Comparison of ENCODE assay signal across 1 cellular context in the genomic region with DNA sequence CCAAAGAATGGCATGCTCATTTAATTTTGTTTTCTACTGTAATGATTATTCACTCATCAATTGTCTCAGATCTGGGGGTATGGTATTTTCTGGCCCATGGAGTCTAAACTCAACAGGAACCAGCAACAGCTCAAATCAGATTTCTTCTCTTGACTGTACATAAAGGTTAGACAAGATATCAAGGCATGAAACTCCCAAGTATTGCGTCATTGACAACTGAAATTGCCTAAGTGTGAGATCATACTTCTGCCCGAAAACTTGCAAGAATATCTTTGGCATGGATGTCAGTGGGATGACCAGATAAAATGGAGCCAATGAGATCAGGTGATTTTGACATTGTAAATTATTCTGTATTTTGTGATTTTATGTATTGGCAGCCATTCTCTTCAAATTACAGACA.
TF ChIP-seq lines count a peak whose summit lies in the region.

No MANE protein-coding gene starts in this region.

TF ChIP-seq in liver, 16 proteins besides CTCF, POLR2A, EP300 and RAD21 (continued from another document):
- TF ChIP-seq, protein P1, sequence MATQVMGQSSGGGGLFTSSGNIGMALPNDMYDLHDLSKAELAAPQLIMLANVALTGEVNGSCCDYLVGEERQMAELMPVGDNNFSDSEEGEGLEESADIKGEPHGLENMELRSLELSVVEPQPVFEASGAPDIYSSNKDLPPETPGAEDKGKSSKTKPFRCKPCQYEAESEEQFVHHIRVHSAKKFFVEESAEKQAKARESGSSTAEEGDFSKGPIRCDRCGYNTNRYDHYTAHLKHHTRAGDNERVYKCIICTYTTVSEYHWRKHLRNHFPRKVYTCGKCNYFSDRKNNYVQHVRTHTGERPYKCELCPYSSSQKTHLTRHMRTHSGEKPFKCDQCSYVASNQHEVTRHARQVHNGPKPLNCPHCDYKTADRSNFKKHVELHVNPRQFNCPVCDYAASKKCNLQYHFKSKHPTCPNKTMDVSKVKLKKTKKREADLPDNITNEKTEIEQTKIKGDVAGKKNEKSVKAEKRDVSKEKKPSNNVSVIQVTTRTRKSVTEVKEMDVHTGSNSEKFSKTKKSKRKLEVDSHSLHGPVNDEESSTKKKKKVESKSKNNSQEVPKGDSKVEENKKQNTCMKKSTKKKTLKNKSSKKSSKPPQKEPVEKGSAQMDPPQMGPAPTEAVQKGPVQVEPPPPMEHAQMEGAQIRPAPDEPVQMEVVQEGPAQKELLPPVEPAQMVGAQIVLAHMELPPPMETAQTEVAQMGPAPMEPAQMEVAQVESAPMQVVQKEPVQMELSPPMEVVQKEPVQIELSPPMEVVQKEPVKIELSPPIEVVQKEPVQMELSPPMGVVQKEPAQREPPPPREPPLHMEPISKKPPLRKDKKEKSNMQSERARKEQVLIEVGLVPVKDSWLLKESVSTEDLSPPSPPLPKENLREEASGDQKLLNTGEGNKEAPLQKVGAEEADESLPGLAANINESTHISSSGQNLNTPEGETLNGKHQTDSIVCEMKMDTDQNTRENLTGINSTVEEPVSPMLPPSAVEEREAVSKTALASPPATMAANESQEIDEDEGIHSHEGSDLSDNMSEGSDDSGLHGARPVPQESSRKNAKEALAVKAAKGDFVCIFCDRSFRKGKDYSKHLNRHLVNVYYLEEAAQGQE (IDR thresholded peaks at IDR 0.05), result no peak
- TF ChIP-seq, protein P2, sequence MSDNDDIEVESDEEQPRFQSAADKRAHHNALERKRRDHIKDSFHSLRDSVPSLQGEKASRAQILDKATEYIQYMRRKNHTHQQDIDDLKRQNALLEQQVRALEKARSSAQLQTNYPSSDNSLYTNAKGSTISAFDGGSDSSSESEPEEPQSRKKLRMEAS (IDR thresholded peaks at IDR 0.05), result no peak
- peak; percentile 90 to 96 for TF ChIP-seq JUND (IDR thresholded peaks at IDR 0.05)
- TF ChIP-seq, protein P3, sequence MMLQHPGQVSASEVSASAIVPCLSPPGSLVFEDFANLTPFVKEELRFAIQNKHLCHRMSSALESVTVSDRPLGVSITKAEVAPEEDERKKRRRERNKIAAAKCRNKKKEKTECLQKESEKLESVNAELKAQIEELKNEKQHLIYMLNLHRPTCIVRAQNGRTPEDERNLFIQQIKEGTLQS (IDR thresholded peaks at IDR 0.05), result peak; percentile 90
